ENCODE assay signal across 2 cellular contexts in genomic region chr15:56243117-56243773, GRCh38.
TF ChIP-seq lines count a peak whose summit lies in the region.

No MANE protein-coding gene starts in this region.

TF ChIP-seq in IMR-90, 13 proteins besides CTCF, POLR2A, EP300 and RAD21:
- TF ChIP-seq, protein P1, sequence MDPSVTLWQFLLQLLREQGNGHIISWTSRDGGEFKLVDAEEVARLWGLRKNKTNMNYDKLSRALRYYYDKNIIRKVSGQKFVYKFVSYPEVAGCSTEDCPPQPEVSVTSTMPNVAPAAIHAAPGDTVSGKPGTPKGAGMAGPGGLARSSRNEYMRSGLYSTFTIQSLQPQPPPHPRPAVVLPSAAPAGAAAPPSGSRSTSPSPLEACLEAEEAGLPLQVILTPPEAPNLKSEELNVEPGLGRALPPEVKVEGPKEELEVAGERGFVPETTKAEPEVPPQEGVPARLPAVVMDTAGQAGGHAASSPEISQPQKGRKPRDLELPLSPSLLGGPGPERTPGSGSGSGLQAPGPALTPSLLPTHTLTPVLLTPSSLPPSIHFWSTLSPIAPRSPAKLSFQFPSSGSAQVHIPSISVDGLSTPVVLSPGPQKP (IDR thresholded peaks at IDR 0.05; ENCODE audit: borderline replicate concordance, low read depth, low read length): no peak
- no peak for TF ChIP-seq MAZ (IDR thresholded peaks at IDR 0.05; ENCODE audit: borderline replicate concordance, low read depth, low read length)
- TF ChIP-seq MAFK (IDR thresholded peaks at IDR 0.05; ENCODE audit: low read depth, low read length): no peak
- TF ChIP-seq CHD1 (IDR thresholded peaks at IDR 0.05; ENCODE audit: low read depth, low read length): no peak
- TF ChIP-seq, protein P2, sequence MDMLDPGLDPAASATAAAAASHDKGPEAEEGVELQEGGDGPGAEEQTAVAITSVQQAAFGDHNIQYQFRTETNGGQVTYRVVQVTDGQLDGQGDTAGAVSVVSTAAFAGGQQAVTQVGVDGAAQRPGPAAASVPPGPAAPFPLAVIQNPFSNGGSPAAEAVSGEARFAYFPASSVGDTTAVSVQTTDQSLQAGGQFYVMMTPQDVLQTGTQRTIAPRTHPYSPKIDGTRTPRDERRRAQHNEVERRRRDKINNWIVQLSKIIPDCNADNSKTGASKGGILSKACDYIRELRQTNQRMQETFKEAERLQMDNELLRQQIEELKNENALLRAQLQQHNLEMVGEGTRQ (IDR thresholded peaks at IDR 0.05; ENCODE audit: low read depth, low read length): no peak
- TF ChIP-seq SMC3 (IDR thresholded peaks at IDR 0.05; ENCODE audit: low read depth, low read length): no peak
- TF ChIP-seq NFE2L2 (IDR thresholded peaks at IDR 0.05; ENCODE audit: low read depth, low read length): no peak
- no peak for TF ChIP-seq RCOR1 (IDR thresholded peaks at IDR 0.05; ENCODE audit: insufficient replicate concordance, low read length)
- TF ChIP-seq BHLHE40 (IDR thresholded peaks at IDR 0.05; ENCODE audit: low read depth, low read length): no peak

TF ChIP-seq in GM12878, 131 proteins besides CTCF, POLR2A, EP300 and RAD21 (continued from another document):
- TF ChIP-seq, protein P1 (IDR thresholded peaks at IDR 0.05; ENCODE audit: low read depth, low read length): no peak
- 0 out of 2 replicates have a peak, but pooled peaks have one; percentile 1 for TF ChIP-seq POLR2AphosphoS5 (IDR thresholded peaks at IDR 0.05; ENCODE audit: low read length)
- no peak for TF ChIP-seq KDM1A (IDR thresholded peaks at IDR 0.05; ENCODE audit: borderline replicate concordance)
- no peak for TF ChIP-seq ZBTB40 (IDR thresholded peaks at IDR 0.05; ENCODE audit: borderline replicate concordance)
- TF ChIP-seq, protein P2 (IDR thresholded peaks at IDR 0.05; ENCODE audit: borderline replicate concordance, low read depth, low read length): no peak
- no peak for TF ChIP-seq FOXM1 (IDR thresholded peaks at IDR 0.05; ENCODE audit: low read depth, low read length)
- TF ChIP-seq IKZF1 (conservative IDR thresholded peaks at IDR 0.05): no peak
- no peak for TF ChIP-seq RELA (IDR thresholded peaks at IDR 0.05; ENCODE audit: borderline replicate concordance, partially characterized antibody)
- TF ChIP-seq, protein P3, sequence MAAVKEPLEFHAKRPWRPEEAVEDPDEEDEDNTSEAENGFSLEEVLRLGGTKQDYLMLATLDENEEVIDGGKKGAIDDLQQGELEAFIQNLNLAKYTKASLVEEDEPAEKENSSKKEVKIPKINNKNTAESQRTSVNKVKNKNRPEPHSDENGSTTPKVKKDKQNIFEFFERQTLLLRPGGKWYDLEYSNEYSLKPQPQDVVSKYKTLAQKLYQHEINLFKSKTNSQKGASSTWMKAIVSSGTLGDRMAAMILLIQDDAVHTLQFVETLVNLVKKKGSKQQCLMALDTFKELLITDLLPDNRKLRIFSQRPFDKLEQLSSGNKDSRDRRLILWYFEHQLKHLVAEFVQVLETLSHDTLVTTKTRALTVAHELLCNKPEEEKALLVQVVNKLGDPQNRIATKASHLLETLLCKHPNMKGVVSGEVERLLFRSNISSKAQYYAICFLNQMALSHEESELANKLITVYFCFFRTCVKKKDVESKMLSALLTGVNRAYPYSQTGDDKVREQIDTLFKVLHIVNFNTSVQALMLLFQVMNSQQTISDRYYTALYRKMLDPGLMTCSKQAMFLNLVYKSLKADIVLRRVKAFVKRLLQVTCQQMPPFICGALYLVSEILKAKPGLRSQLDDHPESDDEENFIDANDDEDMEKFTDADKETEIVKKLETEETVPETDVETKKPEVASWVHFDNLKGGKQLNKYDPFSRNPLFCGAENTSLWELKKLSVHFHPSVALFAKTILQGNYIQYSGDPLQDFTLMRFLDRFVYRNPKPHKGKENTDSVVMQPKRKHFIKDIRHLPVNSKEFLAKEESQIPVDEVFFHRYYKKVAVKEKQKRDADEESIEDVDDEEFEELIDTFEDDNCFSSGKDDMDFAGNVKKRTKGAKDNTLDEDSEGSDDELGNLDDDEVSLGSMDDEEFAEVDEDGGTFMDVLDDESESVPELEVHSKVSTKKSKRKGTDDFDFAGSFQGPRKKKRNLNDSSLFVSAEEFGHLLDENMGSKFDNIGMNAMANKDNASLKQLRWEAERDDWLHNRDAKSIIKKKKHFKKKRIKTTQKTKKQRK (IDR thresholded peaks at IDR 0.05; ENCODE audit: low read depth, low read length): no peak
- TF ChIP-seq YY1 (IDR thresholded peaks at IDR 0.05; ENCODE audit: low read depth, low read length): peak; percentile 78
TF ChIP-seq in GM12878: peak in this region for 2.
